ENCODE assay signal across 11 cellular contexts in genomic region chr10:30811665-30812017, GRCh38.
DNase-seq lines count a peak whose midpoint lies in the region; ATAC-seq, FAIRE-seq and TF ChIP-seq lines count a peak whose summit lies in the region.
"Had no signal": no experiment of that assay in that cellular context is flagged by ENCODE, and none has a peak within 500 bp of the region (broad histone marks: within the 10 kb centered on the region; RNA-seq: fewer than 3 reads in every experiment).

No MANE protein-coding gene starts in this region.

- H3K4me2 ChIP-seq in fibroblast of lung (ENCODE audit: extremely low read depth, insufficient read depth, low read length), result peak overlapping the region; percentile 56
- no peak overlapping the region for H3K4me2 ChIP-seq in HepG2 (ENCODE audit: low read depth, low read length)

- H2AFZ ChIP-seq in fibroblast of lung (ENCODE audit: low read length) (no peak overlapping the region), HepG2 (ENCODE audit: low read length) (no peak overlapping the region)

- peak overlapping the region; percentile 50 for H3K27ac Mint-ChIP-seq in CD8-positive, alpha-beta T cell
- H3K27ac Mint-ChIP-seq in activated CD8-positive, alpha-beta T cell treated with anti-CD3 and anti-CD28 coated beads, Interleukin-2, amount 10 ng/mL, durations not matched to agents 7 days and 5 days, result peak overlapping the region; percentile 65
- H3K27ac Mint-ChIP-seq: IgD-negative memory B cell had no signal

- POLR2A ChIA-PET in CD8-positive, alpha-beta T cell (lab: Charles Lee), result interaction anchor here (1.0 to 1.7 kb wide), 2 partner anchors 27 to 507 kb away, joined by 4 to 6 read pairs; partner anchors contain the start of gene ZEB1
- POLR2A ChIA-PET in activated CD8-positive, alpha-beta T cell treated with anti-CD3 and anti-CD28 coated beads, Interleukin-2, amount 10 ng/mL, durations not matched to agents 7 days and 5 days (lab: Charles Lee), result no interaction called here
- POLR2A ChIA-PET in HepG2 (lab: Yijun Ruan, JAX), result no interaction called here

- H3K27me3 Mint-ChIP-seq in CD8-positive, alpha-beta T cell (ENCODE audit: low read depth), result no peaks in the 10 kb centered on the region
- peaks cover 2% of the 10 kb centered on the region for H3K27me3 Mint-ChIP-seq in activated CD8-positive, alpha-beta T cell treated with anti-CD3 and anti-CD28 coated beads, Interleukin-2, amount 10 ng/mL, durations not matched to agents 7 days and 5 days (ENCODE audit: low read depth)

- TF ChIP-seq EP300 in HepG2 (IDR thresholded peaks at IDR 0.05; ENCODE audit: low read depth in 2 of 2, low read length in 2 of 2) (no peak), HepG2 (CRISPR knock-in tag; IDR thresholded peaks at IDR 0.05; ENCODE audit: borderline replicate concordance) (no peak)

- peak overlapping the region; percentile 58 for H3K4me3 Mint-ChIP-seq in CD8-positive, alpha-beta T cell
- H3K4me3 Mint-ChIP-seq in activated CD8-positive, alpha-beta T cell treated with anti-CD3 and anti-CD28 coated beads, Interleukin-2, amount 10 ng/mL, durations not matched to agents 7 days and 5 days, result no peak overlapping the region
- H3K4me3 Mint-ChIP-seq: IgD-negative memory B cell had no signal

- WGBS in psoas muscle, 3 donors, result 28 to 53% (median 49%) methylated on average over 12 of the region's 12 CpGs
- 68 to 84% (median 77%) methylated on average over 12 of the region's 12 CpGs for WGBS in spleen, 5 donors
- WGBS in HepG2 (ENCODE audit: low lambda C conversion rate), result 66% methylated on average over 10 of the region's 12 CpGs

- H4K20me1 ChIP-seq in fibroblast of lung (ENCODE audit: control insufficient read depth, extremely low read depth, insufficient read depth, low read length), result no peaks in the 10 kb centered on the region
- no peaks in the 10 kb centered on the region for H4K20me1 ChIP-seq in HepG2 (ENCODE audit: insufficient read depth, low read length)

- no peak overlapping the region for H3K27ac ChIP-seq in CD8-positive, alpha-beta T cell (ENCODE audit: low read depth, low read length)
- H3K27ac ChIP-seq in fibroblast of lung (ENCODE audit: insufficient read depth, low read length), result peak overlapping the region; percentile 29
- peak overlapping the region; percentile 65 for H3K27ac ChIP-seq in psoas muscle
- H3K27ac ChIP-seq in spleen, result peak overlapping the region in 2 of 8 donors; percentile 42 to 54
- no peak overlapping the region for H3K27ac ChIP-seq in HepG2 (ENCODE audit: extremely low read length, insufficient read depth, low read length)

- peak in 1 of 7 experiments; percentile 11 for DNase-seq in CD8-positive, alpha-beta T cell
- peak; percentile 36 for DNase-seq in activated CD8-positive, alpha-beta T cell treated with anti-CD3 and anti-CD28 coated beads, Interleukin-2, amount 10 ng/mL, durations not matched to agents 7 days and 5 days
- DNase-seq in fibroblast of lung (ENCODE audit: low read depth in 2 of 2) (peak in 1 of 2 donors; percentile 78), psoas muscle (no peak), NOMO-1 (lab: John Stamatoyannopoulos, UW; ENCODE audit: unreplicated experiment in 2 of 2) (no peak), spleen (no peak), HepG2 (ENCODE audit: low spot score) (no peak)

- H3K4me3 ChIP-seq in CD8-positive, alpha-beta T cell (ENCODE audit: low read depth, low read length), result no peak overlapping the region
- H3K4me3 ChIP-seq in fibroblast of lung (replicated peaks in 1 of 4; ENCODE audit: control extremely low read depth in 1 of 4, insufficient read depth in 1 of 4, low read depth in 3 of 4, low read length in 4 of 4) (peak overlapping the region in 1 of 4 experiments; percentile 15), psoas muscle (no peak overlapping the region), spleen (no peak overlapping the region), HepG2 (replicated peaks in 1 of 3; ENCODE audit: insufficient read depth in 1 of 3, low read depth in 2 of 3, low read length in 3 of 3) (no peak overlapping the region)
- H3K4me3 ChIP-seq: lung had no signal

- no peak for FAIRE-seq in HepG2 (lab: Jason Lieb, UNC)
- FAIRE-seq: H1 had no signal

- no peaks in the 10 kb centered on the region for H3K9me3 ChIP-seq in CD8-positive, alpha-beta T cell (ENCODE audit: low read length)
- H3K9me3 ChIP-seq in fibroblast of lung (ENCODE audit: control insufficient read depth, insufficient read depth, low read depth, low read length), result no peaks in the 10 kb centered on the region
- H3K9me3 ChIP-seq in psoas muscle, result no peaks in the 10 kb centered on the region
- H3K9me3 ChIP-seq in spleen, result no peaks in the 10 kb centered on the region
- H3K9me3 ChIP-seq in HepG2 (ENCODE audit: low read length), result no peaks in the 10 kb centered on the region

- H3K27me3 ChIP-seq in CD8-positive, alpha-beta T cell (ENCODE audit: insufficient read depth, low read length), result no peaks in the 10 kb centered on the region
- H3K27me3 ChIP-seq in fibroblast of lung (ENCODE audit: control insufficient read depth, insufficient read depth, low read length) (no peaks in the 10 kb centered on the region), psoas muscle (ENCODE audit: insufficient read depth in 3 of 3, low read length in 2 of 3) (no peaks in the 10 kb centered on the region), spleen (replicated peaks in 1 of 7) (no peaks in the 10 kb centered on the region), HepG2 (ENCODE audit: control insufficient read depth in 1 of 2, insufficient read depth in 2 of 2, low read length in 2 of 2) (peaks cover 0 to 41% of the 10 kb centered on the region in 2 experiments; a peak in 4 of 5 replicates)

- CTCF ChIA-PET in CD8-positive, alpha-beta T cell (lab: Charles Lee), result interaction anchor here (1.2 to 1.5 kb wide), 2 partner anchors 10 to 27 kb away, joined by 5 to 9 read pairs; no protein-coding TSS in a partner anchor
- CTCF ChIA-PET in activated CD8-positive, alpha-beta T cell treated with anti-CD3 and anti-CD28 coated beads, Interleukin-2, amount 10 ng/mL, durations not matched to agents 7 days and 5 days (lab: Charles Lee), result interaction anchor here (1.0 kb wide), 1 partner anchor 172 kb away, joined by 3 read pairs; no protein-coding TSS in a partner anchor
- CTCF ChIA-PET in HepG2 (lab: Yijun Ruan, JAX; ENCODE audit: low intra/inter-chr PET ratio, low total read pairs), result no interaction called here

- H3K36me3 ChIP-seq in CD8-positive, alpha-beta T cell (ENCODE audit: insufficient read depth, low read length), result no peaks in the 10 kb centered on the region
- H3K36me3 ChIP-seq in fibroblast of lung (ENCODE audit: control insufficient read depth, insufficient read depth, low read length), result no peaks in the 10 kb centered on the region
- H3K36me3 ChIP-seq in psoas muscle (ENCODE audit: insufficient read depth in 1 of 2, low read depth in 1 of 2), result no peaks in the 10 kb centered on the region
- no peaks in the 10 kb centered on the region for H3K36me3 ChIP-seq in spleen
- H3K36me3 ChIP-seq in HepG2 (replicated peaks in 1 of 2; ENCODE audit: control insufficient read depth in 1 of 2, insufficient read depth in 2 of 2, low read length in 2 of 2), result no peaks in the 10 kb centered on the region

- no peak for TF ChIP-seq CTCF in CD8-positive, alpha-beta T cell (IDR thresholded peaks at IDR 0.05)
- TF ChIP-seq CTCF in fibroblast of lung (conservative IDR thresholded peaks at IDR 0.05 in 1 of 2, IDR thresholded peaks at IDR 0.05 in 1 of 2; ENCODE audit: low read depth in 1 of 2, low read length in 2 of 2) (no peak), psoas muscle (IDR thresholded peaks at IDR 0.05) (no peak), spleen (IDR thresholded peaks at IDR 0.05 in 8 of 11, conservative IDR thresholded peaks at IDR 0.05 in 3 of 11) (no peak), HepG2 (CRISPR knock-in tag; IDR thresholded peaks at IDR 0.05) (no peak)

- peaks cover 16% of the 10 kb centered on the region for H3K4me1 ChIP-seq in CD8-positive, alpha-beta T cell (ENCODE audit: insufficient read depth, low read length)
- peaks cover 21% of the 10 kb centered on the region for H3K4me1 ChIP-seq in fibroblast of lung (ENCODE audit: control insufficient read depth, extremely low read depth, insufficient read depth, low read length)
- peaks cover 19% of the 10 kb centered on the region for H3K4me1 ChIP-seq in psoas muscle
- peaks cover 0 to 26% (median 15%) of the 10 kb centered on the region in 6 donors for H3K4me1 ChIP-seq in spleen
- H3K4me1 ChIP-seq in HepG2 (ENCODE audit: insufficient read depth, low read length), result no peaks in the 10 kb centered on the region

- no TSS peak for BruUV-seq in HepG2 (replicated peaks; lab: Mats Ljungman, UMichigan)

- H3K79me2 ChIP-seq in fibroblast of lung (ENCODE audit: control insufficient read depth, insufficient read depth, low read length) (no peaks in the 10 kb centered on the region), HepG2 (ENCODE audit: insufficient read depth, low read length) (no peaks in the 10 kb centered on the region)

- H3K9ac ChIP-seq in fibroblast of lung (ENCODE audit: insufficient read depth, low read length), result no peak overlapping the region
- no peak overlapping the region for H3K9ac ChIP-seq in HepG2 (ENCODE audit: insufficient read depth, low read depth, low read length)

- intact Hi-C loops in CD8-positive, alpha-beta T cell (cut with DNase I, micrococcal nuclease), result loop anchor here in 1 of 2 experiments (2.0 kb wide), 1 partner anchor 19 kb away; no protein-coding TSS in a partner anchor
- intact Hi-C loops in psoas muscle (cut with DNase I) (no loop called here), spleen (cut with DNase I; ENCODE audit: low total_unique reads) (no loop called here), HepG2 (cut with micrococcal nuclease; ENCODE audit: unreplicated experiment) (no loop called here)

- in situ Hi-C loops in HepG2 (cut with HindIII; ENCODE audit: extremely low pct_ligation_motif_present, low pct_unique_long_range_greater_than_20kb), result no loop called here

- TF ChIP-seq POLR2A in spleen (IDR thresholded peaks at IDR 0.05) (no peak), HepG2 (IDR thresholded peaks at IDR 0.05; ENCODE audit: insufficient read depth in 1 of 2, low read depth in 2 of 2, low read length in 2 of 2) (no peak)

- no peaks in the 10 kb centered on the region for H3K36me3 Mint-ChIP-seq in CD8-positive, alpha-beta T cell
- H3K36me3 Mint-ChIP-seq in activated CD8-positive, alpha-beta T cell treated with anti-CD3 and anti-CD28 coated beads, Interleukin-2, amount 10 ng/mL, durations not matched to agents 7 days and 5 days (ENCODE audit: low read depth), result no peaks in the 10 kb centered on the region
- H3K36me3 Mint-ChIP-seq: IgD-negative memory B cell had no signal

- peak; percentile 57 for ATAC-seq in CD8-positive, alpha-beta T cell
- ATAC-seq in activated CD8-positive, alpha-beta T cell treated with anti-CD3 and anti-CD28 coated beads, Interleukin-2, amount 10 ng/mL, durations not matched to agents 7 days and 5 days, result no peak
- ATAC-seq in psoas muscle (peak in 2 of 4 donors; percentile 13 to 19), HepG2 (no peak), GM21381 (IDR thresholded peaks at IDR 0.05; ENCODE audit: unreplicated experiment) (no peak)

- TF ChIP-seq RAD21 in HepG2 (CRISPR knock-in tag; IDR thresholded peaks at IDR 0.05), result no peak

- no peaks in the 10 kb centered on the region for H3K9me3 Mint-ChIP-seq in CD8-positive, alpha-beta T cell
- H3K9me3 Mint-ChIP-seq in activated CD8-positive, alpha-beta T cell treated with anti-CD3 and anti-CD28 coated beads, Interleukin-2, amount 10 ng/mL, durations not matched to agents 7 days and 5 days (ENCODE audit: insufficient read depth), result no peaks in the 10 kb centered on the region
- H3K9me3 Mint-ChIP-seq: IgD-negative memory B cell had no signal

- H3K4me1 Mint-ChIP-seq in CD8-positive, alpha-beta T cell (ENCODE audit: low read depth), result peaks cover 31% of the 10 kb centered on the region
- H3K4me1 Mint-ChIP-seq in activated CD8-positive, alpha-beta T cell treated with anti-CD3 and anti-CD28 coated beads, Interleukin-2, amount 10 ng/mL, durations not matched to agents 7 days and 5 days (ENCODE audit: low read depth), result peaks cover 36% of the 10 kb centered on the region

Comparison
In these comparisons a context has a peak if more than half of its experiments do, and no peak if none do; other contexts are left out.
1. H3K27ac ChIP-seq: peak in fibroblast of lung (single experiment) and psoas muscle (single experiment); none in CD8-positive, alpha-beta T cell (single experiment) and HepG2 (single experiment).